ENCODE assay signal across 2 cellular contexts in the genomic region with DNA sequence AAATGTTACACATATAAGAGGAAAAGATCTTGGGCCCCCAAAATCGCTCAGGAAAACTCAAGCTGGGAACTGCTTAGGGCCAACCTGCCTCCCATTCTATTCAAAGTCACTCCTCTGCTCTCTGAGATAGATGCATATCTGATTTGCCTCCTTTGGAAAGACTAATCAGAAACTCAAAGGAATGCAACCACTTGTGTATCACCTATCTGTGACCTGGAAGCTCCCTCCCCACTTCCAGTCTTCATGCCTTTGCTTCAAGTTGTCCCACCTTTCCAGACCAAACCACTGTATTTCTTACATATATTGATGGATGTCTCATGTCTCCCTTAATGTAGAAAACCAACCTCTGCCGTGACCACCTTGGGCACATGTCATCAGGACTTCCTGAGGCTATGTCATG. TPM values are rescaled to one million over a fixed set of nuclear protein-coding genes. Genes with fewer than 3 reads are reported as not detected.
DNase-seq lines count a peak whose midpoint lies in the region; TF ChIP-seq lines count a peak whose summit lies in the region.
"Not testable (repeated sequence)": the region's sequence is repeated elsewhere in the genome, so short reads cannot be mapped to it uniquely, and the experiment has no call there.

No MANE protein-coding gene starts in this region.

- H4K5ac ChIP-seq in mesendoderm (ENCODE audit: low read length), result not testable (repeated sequence)

- DNase-seq in esophagus muscularis mucosa (ENCODE audit: extremely low spot score) (peak; percentile 82), mesendoderm (peak; percentile 79)

- not testable (repeated sequence) for TF ChIP-seq POLR2A in esophagus muscularis mucosa (IDR thresholded peaks at IDR 0.05; ENCODE audit: low read depth)

- H3K27me3 ChIP-seq in esophagus muscularis mucosa; mesendoderm (ENCODE audit: insufficient read depth, low read length, poor library complexity): not testable (repeated sequence)

- H2BK120ac ChIP-seq in mesendoderm (ENCODE audit: low read depth, low read length), result not testable (repeated sequence)

- not testable (repeated sequence) for H3K79me1 ChIP-seq in mesendoderm (ENCODE audit: low read length)

- 84% methylated on average over 2 of the region's 2 CpGs for WGBS in esophagus muscularis mucosa
- no CpG with 5 or more reads among the region's 2 CpGs for WGBS in mesendoderm (ENCODE audit: extremely low coverage, insufficient coverage, low lambda C conversion rate)

- H2BK15ac ChIP-seq in mesendoderm (replicated peaks; ENCODE audit: low read depth), result not testable (repeated sequence)

- not testable (repeated sequence) for H3K36me3 ChIP-seq in esophagus muscularis mucosa; mesendoderm (ENCODE audit: control insufficient read depth, insufficient read depth, low read length)

- not testable (repeated sequence) for H3K79me2 ChIP-seq in mesendoderm (ENCODE audit: control insufficient read depth, insufficient read depth, low read length)

- not testable (repeated sequence) for H3K27ac ChIP-seq in esophagus muscularis mucosa (replicated peaks in 1 of 4); mesendoderm (ENCODE audit: low read depth, low read length)

- not testable (repeated sequence) for H4K8ac ChIP-seq in mesendoderm (ENCODE audit: low read depth, low read length)

- H2AK5ac ChIP-seq in mesendoderm (ENCODE audit: low read length), result not testable (repeated sequence)

- not testable (repeated sequence) for H3K56ac ChIP-seq in mesendoderm (ENCODE audit: low read length)

- not testable (repeated sequence) for TF ChIP-seq EP300 in esophagus muscularis mucosa (IDR thresholded peaks at IDR 0.05)

- not testable (repeated sequence) for H2BK5ac ChIP-seq in mesendoderm (ENCODE audit: low read length)

- intact Hi-C loops in esophagus muscularis mucosa (cut with DNase I), result not testable (repeated sequence)

- TF ChIP-seq CTCF in esophagus muscularis mucosa (IDR thresholded peaks at IDR 0.05), result not testable (repeated sequence)

- not testable (repeated sequence) for H3K23ac ChIP-seq in mesendoderm (ENCODE audit: low read length)

- not testable (repeated sequence) for H3K9me3 ChIP-seq in esophagus muscularis mucosa

- H3K4me2 ChIP-seq in mesendoderm (ENCODE audit: low read length), result not testable (repeated sequence)

- H3K4me1 ChIP-seq in esophagus muscularis mucosa; mesendoderm (ENCODE audit: control insufficient read depth, low read depth, low read length): not testable (repeated sequence)

- H3K18ac ChIP-seq in mesendoderm (ENCODE audit: low read length), result not testable (repeated sequence)

- not testable (repeated sequence) for H3K4me3 ChIP-seq in esophagus muscularis mucosa; mesendoderm (ENCODE audit: low read length)

- not testable (repeated sequence) for H3K9ac ChIP-seq in mesendoderm (ENCODE audit: low read length)

- not testable (repeated sequence) for H3K4ac ChIP-seq in mesendoderm (ENCODE audit: low read depth, low read length)

RNA-seq across cellular contexts. Expression of gene SACS, which starts 32.3 kb away (rescaled TPM):
- total RNA-seq in esophagus muscularis mucosa, result 10 to 100 TPM; 45.1 to 70.1 (median 65.3) TPM
- polyA plus RNA-seq in mesendoderm (2013, experiment 1 of 2), result 19.6 TPM
- 18.0 TPM for polyA plus RNA-seq in mesendoderm (2013, experiment 2 of 2)
